Comparison of ENCODE assay signal across 20 cellular contexts in the genomic region with DNA sequence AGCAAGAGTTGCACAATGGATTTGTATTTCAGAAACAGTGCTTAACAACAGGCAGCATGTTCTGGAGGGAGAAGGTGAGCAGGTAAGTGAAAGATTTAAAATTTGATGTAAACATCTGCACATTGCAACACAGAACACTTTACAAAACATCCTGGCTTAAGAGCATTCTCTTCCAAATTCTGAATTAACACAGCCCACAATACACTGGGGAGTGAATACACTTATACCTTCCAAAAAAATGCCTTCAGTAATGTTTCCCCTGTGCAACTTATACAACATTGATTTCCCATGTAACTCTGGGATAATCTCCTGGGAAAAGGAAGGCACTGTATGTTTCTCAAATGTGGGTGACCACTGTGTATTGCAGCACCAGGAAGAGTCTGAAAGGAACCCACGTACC.
DNase-seq lines count a peak whose midpoint lies in the region; ATAC-seq, FAIRE-seq and TF ChIP-seq lines count a peak whose summit lies in the region.
"Had no signal": no experiment of that assay in that cellular context is flagged by ENCODE, and none has a peak within 500 bp of the region (broad histone marks: within the 10 kb centered on the region; RNA-seq: fewer than 3 reads in every experiment).

No MANE protein-coding gene starts in this region.

- no CpG with 5 or more reads among the region's 1 CpG for WGBS in IMR-90 (ENCODE audit: extremely low coverage in 2 of 2, insufficient read length in 1 of 2), 2 experiments
- 50% methylated on average over 1 of the region's 1 CpG for WGBS in endodermal cell (ENCODE audit: insufficient coverage in 1 of 2, insufficient read length in 1 of 2), 2 experiments
- 40% methylated on average over 1 of the region's 1 CpG for WGBS in sigmoid colon, 2 donors

- H2BK5ac ChIP-seq in IMR-90 (ENCODE audit: low read depth, low read length, poor library complexity, severe bottlenecking) = no peak overlapping the region

- TF ChIP-seq CTCF in IMR-90 (conservative IDR thresholded peaks at IDR 0.05; ENCODE audit: low read depth, low read length) (no peak), endodermal cell (conservative IDR thresholded peaks at IDR 0.05) (no peak), osteoblast (IDR thresholded peaks at IDR 0.05; ENCODE audit: extremely low read depth, low read depth, low read length) (no peak), sigmoid colon (IDR thresholded peaks at IDR 0.05) (no peak)

- ATAC-seq in activated naive CD4-positive, alpha-beta T cell treated with anti-CD3 and anti-CD28 coated beads, Interleukin-2, amount 50 U/mL, for 72 hours = no peak
- no peak for ATAC-seq in IMR-90 (ENCODE audit: low read depth)
- ATAC-seq: HCT116 had no signal

- H3K79me2 ChIP-seq in osteoblast (ENCODE audit: insufficient read depth, low read length) = peaks cover 52% of the 10 kb centered on the region

- no peaks in the 10 kb centered on the region for H3K9me3 Mint-ChIP-seq in activated naive CD4-positive, alpha-beta T cell treated with anti-CD3 and anti-CD28 coated beads, Interleukin-2, amount 50 U/mL, for 72 hours
- H3K9me3 Mint-ChIP-seq in endodermal cell = no peaks in the 10 kb centered on the region
- H3K9me3 Mint-ChIP-seq: naive B cell had no signal

- intact Hi-C loops in IMR-90 (cut with micrococcal nuclease) = no loop called here
- intact Hi-C loops in sigmoid colon (cut with DNase I) = no loop called here

- H3K56ac ChIP-seq in IMR-90 (ENCODE audit: extremely low read depth, insufficient read depth, low read length) = no peak overlapping the region

- dilution Hi-C loops in IMR-90 (cut with HindIII; ENCODE audit: low sequenced_read_pairs, unreplicated experiment) = no loop called here

- H3K36me3 Mint-ChIP-seq in activated naive CD4-positive, alpha-beta T cell treated with anti-CD3 and anti-CD28 coated beads, Interleukin-2, amount 50 U/mL, for 72 hours = peaks cover 40 to 68% of the 10 kb centered on the region in 2 donors
- H3K36me3 Mint-ChIP-seq in endodermal cell (ENCODE audit: low read depth) = peaks cover 4% of the 10 kb centered on the region
- H3K36me3 Mint-ChIP-seq: naive B cell had no signal

- H3K27ac ChIP-seq in IMR-90 (ENCODE audit: insufficient read depth, low read length) (no peak overlapping the region), endodermal cell (ENCODE audit: low read depth, low read length) (peak overlapping the region; percentile 26), osteoblast (ENCODE audit: low read depth, low read length) (peak overlapping the region; percentile 91), sigmoid colon (no peak overlapping the region)
- H3K27ac ChIP-seq: testis had no signal

- H3K9ac ChIP-seq in IMR-90 (ENCODE audit: low read depth, low read length) (no peak overlapping the region), endodermal cell (ENCODE audit: extremely low read depth, low read length, poor library complexity, severe bottlenecking) (no peak overlapping the region)

- POLR2A ChIA-PET in IMR-90 (lab: Charles Lee; ENCODE audit: unreplicated experiment) = no interaction called here

- H2AK5ac ChIP-seq in IMR-90 (ENCODE audit: low read depth, low read length) = no peak overlapping the region

- no peak overlapping the region for H2AFZ ChIP-seq in IMR-90 (replicated peaks; ENCODE audit: low read length, poor library complexity)
- H2AFZ ChIP-seq in osteoblast (ENCODE audit: low read length) = no peak overlapping the region

- H3K27ac Mint-ChIP-seq in activated naive CD4-positive, alpha-beta T cell treated with anti-CD3 and anti-CD28 coated beads, Interleukin-2, amount 50 U/mL, for 72 hours = peak overlapping the region; percentile 66 to 84
- H3K27ac Mint-ChIP-seq in endodermal cell = peak overlapping the region; percentile 54

- H3K4ac ChIP-seq in IMR-90 (ENCODE audit: low read depth, low read length) = no peak overlapping the region

- no peak for FAIRE-seq in frontal cortex (lab: Jason Lieb, UNC)
- FAIRE-seq: endothelial cell of umbilical vein had no signal

- BruUV-seq in IMR-90 (replicated peaks; lab: Mats Ljungman, UMichigan) = no TSS peak

- peaks cover 2% of the 10 kb centered on the region; the same call in 1 of the 2 replicates for H3K4me1 ChIP-seq in IMR-90 (ENCODE audit: control insufficient read depth, insufficient read depth, low read length)
- H3K4me1 ChIP-seq in endodermal cell (ENCODE audit: control insufficient read depth, insufficient read depth, low read length) = no peaks in the 10 kb centered on the region
- peaks cover 30% of the 10 kb centered on the region for H3K4me1 ChIP-seq in osteoblast (ENCODE audit: insufficient read depth, low read length)
- H3K4me1 ChIP-seq in sigmoid colon = peaks cover 0 to 38% (median 12%) of the 10 kb centered on the region in 4 donors

- H4K8ac ChIP-seq in IMR-90 (ENCODE audit: low read depth in 2 of 2, low read length in 2 of 2) = no peak overlapping the region

- H3K4me3 Mint-ChIP-seq in endodermal cell = no peak overlapping the region

- no peak overlapping the region for H4K5ac ChIP-seq in IMR-90 (ENCODE audit: low read depth, low read length)

- no peak overlapping the region for H3K14ac ChIP-seq in IMR-90 (replicated peaks; ENCODE audit: low read depth, low read length)

- H3K27me3 ChIP-seq in IMR-90 (ENCODE audit: control insufficient read depth, insufficient read depth, low read length) = no peaks in the 10 kb centered on the region
- H3K27me3 ChIP-seq in endodermal cell (ENCODE audit: control insufficient read depth, insufficient read depth, low read length, poor library complexity, severe bottlenecking) = no peaks in the 10 kb centered on the region
- no peaks in the 10 kb centered on the region for H3K27me3 ChIP-seq in osteoblast (ENCODE audit: insufficient read depth, low read length)
- no peaks in the 10 kb centered on the region for H3K27me3 ChIP-seq in sigmoid colon
- H3K27me3 ChIP-seq: testis had no signal

- H4K91ac ChIP-seq in IMR-90 (ENCODE audit: insufficient read depth, low read depth, low read length) = no peak overlapping the region

- CTCF ChIA-PET in IMR-90 (lab: Yijun Ruan, JAX) = no interaction called here

- no peak for TF ChIP-seq RAD21 in IMR-90 (IDR thresholded peaks at IDR 0.05; ENCODE audit: low read length)

- H3K36me3 ChIP-seq in IMR-90 (ENCODE audit: control insufficient read depth, insufficient read depth, low read length) (no peaks in the 10 kb centered on the region), endodermal cell (ENCODE audit: control insufficient read depth, insufficient read depth, low read length) (no peaks in the 10 kb centered on the region), osteoblast (ENCODE audit: insufficient read depth, low read length) (no peaks in the 10 kb centered on the region), sigmoid colon (no peaks in the 10 kb centered on the region)

- H2BK120ac ChIP-seq in IMR-90 (ENCODE audit: low read depth, low read length) = no peak overlapping the region

- peaks cover 22% of the 10 kb centered on the region for H3K4me1 Mint-ChIP-seq in endodermal cell

- no peak overlapping the region for H3K4me2 ChIP-seq in IMR-90 (ENCODE audit: low read depth, low read length)
- no peak overlapping the region for H3K4me2 ChIP-seq in osteoblast (ENCODE audit: insufficient read depth, low read length)

- H3K9me1 ChIP-seq in IMR-90 (ENCODE audit: insufficient read depth, low read length) = peaks cover 7% of the 10 kb centered on the region

- H3K79me1 ChIP-seq in IMR-90 (ENCODE audit: low read depth in 1 of 2, low read length in 2 of 2) = peaks cover 9 to 13% of the 10 kb centered on the region in 2 experiments; a peak in 3 of 4 replicates

- no peaks in the 10 kb centered on the region for H3K27me3 Mint-ChIP-seq in endodermal cell (ENCODE audit: insufficient read depth)
- H3K27me3 Mint-ChIP-seq: naive B cell had no signal

- no peak overlapping the region for H2BK15ac ChIP-seq in IMR-90 (ENCODE audit: low read depth, low read length)

- H4K20me1 ChIP-seq in IMR-90 (ENCODE audit: insufficient read depth, low read length) = no peaks in the 10 kb centered on the region
- H4K20me1 ChIP-seq in osteoblast (ENCODE audit: insufficient read depth, low read length) = no peaks in the 10 kb centered on the region

- H3K4me3 ChIP-seq in IMR-90 (ENCODE audit: insufficient read depth, low read depth, low read length) (no peak overlapping the region), endodermal cell (ENCODE audit: low read length) (no peak overlapping the region), osteoblast (ENCODE audit: insufficient read depth, low read length) (no peak overlapping the region), sigmoid colon (no peak overlapping the region)
- H3K4me3 ChIP-seq: testis had no signal

- no peak overlapping the region for H3K23ac ChIP-seq in IMR-90 (ENCODE audit: low read depth, low read length)

- in situ Hi-C loops in IMR-90 (cut with MboI; ENCODE audit: low sequenced_read_pairs) = no loop called here

- TF ChIP-seq EP300 in sigmoid colon (IDR thresholded peaks at IDR 0.05) = no peak

- no peak overlapping the region for H2BK20ac ChIP-seq in IMR-90 (ENCODE audit: low read depth, low read length)

- TF ChIP-seq POLR2A in IMR-90 (IDR thresholded peaks at IDR 0.05; ENCODE audit: low read depth, low read length) = no peak
- TF ChIP-seq POLR2A in sigmoid colon (IDR thresholded peaks at IDR 0.05) = no peak

- no peaks in the 10 kb centered on the region for H3K9me3 ChIP-seq in IMR-90 (ENCODE audit: control insufficient read depth, insufficient read depth, low read length)
- H3K9me3 ChIP-seq in endodermal cell (ENCODE audit: control insufficient read depth, low read length) = no peaks in the 10 kb centered on the region
- no peaks in the 10 kb centered on the region for H3K9me3 ChIP-seq in osteoblast (ENCODE audit: low read depth, low read length)
- no peaks in the 10 kb centered on the region for H3K9me3 ChIP-seq in sigmoid colon
- H3K9me3 ChIP-seq: testis had no signal

- H3K18ac ChIP-seq in IMR-90 (ENCODE audit: low read depth, low read length) = no peak overlapping the region

- no peak for DNase-seq in activated naive CD4-positive, alpha-beta T cell treated with anti-CD3 and anti-CD28 coated beads, Interleukin-2, amount 50 U/mL, for 72 hours (ENCODE audit: low spot score in 2 of 2)
- no peak for DNase-seq in activated naive CD4-positive, alpha-beta T cell treated with anti-CD3 and anti-CD28 coated beads, Interleukin-2, amount 50 U/mL, for 16 hours
- no peak for DNase-seq in IMR-90
- DNase-seq in endodermal cell = peak; percentile 10
- no peak for DNase-seq in osteoblast (ENCODE audit: insufficient read length, low spot score, missing footprints)
- no peak for DNase-seq in medulla oblongata (ENCODE audit: extremely low spot score)
- no peak for DNase-seq in sigmoid colon
- no peak for DNase-seq in frontal cortex (ENCODE audit: low spot score in 2 of 2)
- DNase-seq: activated gamma-delta T cell treated with Interleukin-2 at 50 U/mL for 16 hours; DND-41; naive B cell; NCI-H1436; NCI-H2171; NCI-H69; Right ventricle myocardium superior; stimulated activated CD8-positive, alpha-beta memory T cell treated with anti-CD3 and anti-CD28 coated beads, Interleukin-4, amount 100 ng/mL, for 48 hours; SW 1271; testis had no signal

- no peak overlapping the region for H2AK9ac ChIP-seq in IMR-90 (replicated peaks; ENCODE audit: low read depth, low read length, poor library complexity)

TF ChIP-seq in IMR-90, 13 proteins besides CTCF, POLR2A, EP300 and RAD21 (continues in another document):
- TF ChIP-seq MXI1 (IDR thresholded peaks at IDR 0.05; ENCODE audit: borderline replicate concordance, low read depth, low read length) = no peak
- TF ChIP-seq RFX5 (IDR thresholded peaks at IDR 0.05; ENCODE audit: low read depth, low read length) = no peak
- no peak for TF ChIP-seq RCOR1 (IDR thresholded peaks at IDR 0.05; ENCODE audit: insufficient replicate concordance, low read length)

Comparison
In these comparisons a context has a peak if more than half of its experiments do, and no peak if none do; other contexts are left out.
1. H3K27ac ChIP-seq: peak in endodermal cell (single experiment) and osteoblast (single experiment); none in IMR-90 (single experiment) and sigmoid colon (0 of 4).